ENCODE assay signal across 13 cellular contexts in genomic region chr1:63189677-63190076, GRCh38.
DNase-seq lines count a peak whose midpoint lies in the region; ATAC-seq, FAIRE-seq and TF ChIP-seq lines count a peak whose summit lies in the region.
"Had no signal": no experiment of that assay in that cellular context is flagged by ENCODE, and none has a peak within 500 bp of the region (broad histone marks: within the 10 kb centered on the region; RNA-seq: fewer than 3 reads in every experiment).

No MANE protein-coding gene starts in this region.

- WGBS in pancreas, 2 donors: 8 to 10% methylated on average over 1 of the region's 1 CpG

- no peak overlapping the region for H3K4me3 ChIP-seq in Karpas-422 (ENCODE audit: low read length)
- no peak overlapping the region for H3K4me3 ChIP-seq in PC-3 (ENCODE audit: low read length)
- H3K4me3 ChIP-seq in iPS-20b (ENCODE audit: low read length): peak overlapping the region; percentile 28; the same call in 1 of the 2 replicates
- no peak overlapping the region for H3K4me3 ChIP-seq in pancreas
- H3K4me3 ChIP-seq: esophagus muscularis mucosa, smooth muscle cell had no signal

- CTCF ChIA-PET in PC-3 (lab: Charles Lee): interaction anchor here (0.6 kb wide), 1 partner anchor 31 kb away, joined by 3 read pairs; no protein-coding TSS in a partner anchor
- CTCF ChIA-PET in activated CD4-positive, alpha-beta memory T cell treated with anti-CD3 and anti-CD28 coated beads for 36 hours (lab: Charles Lee): interaction anchor here (1.2 to 1.5 kb wide), 2 partner anchors 346 to 348 kb away, joined by 3 to 4 read pairs; no protein-coding TSS in a partner anchor

- H3K9me3 Mint-ChIP-seq in activated CD4-positive, alpha-beta memory T cell treated with anti-CD3 and anti-CD28 coated beads for 36 hours: no peaks in the 10 kb centered on the region
- no peaks in the 10 kb centered on the region for H3K9me3 Mint-ChIP-seq in CD14-positive monocyte

- no peak overlapping the region for H3K4me3 Mint-ChIP-seq in activated CD4-positive, alpha-beta memory T cell treated with anti-CD3 and anti-CD28 coated beads for 36 hours
- no peak overlapping the region for H3K4me3 Mint-ChIP-seq in CD14-positive monocyte

- no peak overlapping the region for H3K27ac Mint-ChIP-seq in activated CD4-positive, alpha-beta memory T cell treated with anti-CD3 and anti-CD28 coated beads for 36 hours
- no peak overlapping the region for H3K27ac Mint-ChIP-seq in CD14-positive monocyte

- no peak for FAIRE-seq in pancreas (lab: Jason Lieb, UNC)

- no peak overlapping the region for H2AFZ ChIP-seq in Karpas-422 (ENCODE audit: low read length)
- no peak overlapping the region for H2AFZ ChIP-seq in PC-3 (ENCODE audit: low read length)

- POLR2A ChIA-PET in PC-3 (lab: Charles Lee; ENCODE audit: unreplicated experiment): interaction anchor here (0.6 kb wide), 1 partner anchor 168 kb away, joined by 3 read pairs; no protein-coding TSS in a partner anchor
- POLR2A ChIA-PET in activated CD4-positive, alpha-beta memory T cell treated with anti-CD3 and anti-CD28 coated beads for 36 hours (lab: Charles Lee): no interaction called here

- DNase-seq in Daoy (ENCODE audit: low read depth): peak; percentile 5
- peak; percentile 43 for DNase-seq in Karpas-422
- no peak for DNase-seq in PC-3
- DNase-seq in pancreas: no peak
- DNase-seq in activated CD4-positive, alpha-beta memory T cell treated with anti-CD3 and anti-CD28 coated beads for 36 hours: no peak
- no peak for DNase-seq in occipital lobe (lab: John Stamatoyannopoulos, UW)
- no peak for DNase-seq in CD14-positive monocyte (ENCODE audit: low spot score)
- DNase-seq: activated CD4-positive, alpha-beta T cell treated with anti-CD3 and anti-CD28 coated beads for 48 hours; amniotic stem cell; stimulated activated naive CD8-positive, alpha-beta T cell treated with anti-CD3 and anti-CD28 coated beads, Interleukin-15, Interleukin-2, amounts not matched to agents 100 U/mL and 50 U/mL, for 24 hours had no signal

- intact Hi-C loops in PC-3 (cut with micrococcal nuclease) (no loop called here), pancreas (cut with DNase I) (no loop called here), CD14-positive monocyte (cut with micrococcal nuclease) (no loop called here)
- intact Hi-C loops in activated CD4-positive, alpha-beta memory T cell treated with anti-CD3 and anti-CD28 coated beads for 36 hours (cut with micrococcal nuclease): no loop called here

- no peaks in the 10 kb centered on the region for H3F3A ChIP-seq in PC-3 (ENCODE audit: low read length, unreplicated experiment)

- no peaks in the 10 kb centered on the region for H3K79me2 ChIP-seq in Karpas-422 (ENCODE audit: low read length)
- no peaks in the 10 kb centered on the region for H3K79me2 ChIP-seq in PC-3 (ENCODE audit: low read length)

- no peaks in the 10 kb centered on the region for H3K27me3 ChIP-seq in Karpas-422 (ENCODE audit: low read length)
- peaks cover 18% of the 10 kb centered on the region; the same call in 1 of the 2 replicates for H3K27me3 ChIP-seq in PC-3 (ENCODE audit: low read length)
- H3K27me3 ChIP-seq in iPS-20b (ENCODE audit: insufficient read depth, low read length): peaks cover 9% of the 10 kb centered on the region; the same call in 1 of the 2 replicates
- no peaks in the 10 kb centered on the region for H3K27me3 ChIP-seq in pancreas

- H3K27me3 Mint-ChIP-seq in activated CD4-positive, alpha-beta memory T cell treated with anti-CD3 and anti-CD28 coated beads for 36 hours: no peaks in the 10 kb centered on the region
- peaks cover 0 to 2% (median 0%) of the 10 kb centered on the region in 3 donors for H3K27me3 Mint-ChIP-seq in CD14-positive monocyte (ENCODE audit: low read depth in 3 of 3)

- H3K4me1 ChIP-seq in Karpas-422 (ENCODE audit: low read length): no peaks in the 10 kb centered on the region
- H3K4me1 ChIP-seq in PC-3 (ENCODE audit: insufficient read depth, low read length): no peaks in the 10 kb centered on the region
- peaks cover 28% of the 10 kb centered on the region for H3K4me1 ChIP-seq in iPS-20b (ENCODE audit: insufficient read depth, low read length)
- no peaks in the 10 kb centered on the region for H3K4me1 ChIP-seq in pancreas
- H3K4me1 ChIP-seq: esophagus muscularis mucosa had no signal

- BruUV-seq in PC-3 (replicated peaks; lab: Mats Ljungman, UMichigan): no TSS peak

- H4K20me1 ChIP-seq in Karpas-422 (ENCODE audit: insufficient read depth, low read depth, low read length): no peaks in the 10 kb centered on the region
- no peaks in the 10 kb centered on the region for H4K20me1 ChIP-seq in PC-3 (ENCODE audit: low read length)

- H3K27ac ChIP-seq in Karpas-422 (ENCODE audit: low read length): no peak overlapping the region
- H3K27ac ChIP-seq in PC-3 (ENCODE audit: low read length): no peak overlapping the region
- H3K27ac ChIP-seq in iPS-20b (ENCODE audit: low read length): peak overlapping the region; percentile 52
- H3K27ac ChIP-seq in pancreas: no peak overlapping the region
- H3K27ac ChIP-seq: esophagus muscularis mucosa had no signal

- no peaks in the 10 kb centered on the region for H3K4me1 Mint-ChIP-seq in activated CD4-positive, alpha-beta memory T cell treated with anti-CD3 and anti-CD28 coated beads for 36 hours (ENCODE audit: low read depth)
- H3K4me1 Mint-ChIP-seq in CD14-positive monocyte: no peaks in the 10 kb centered on the region

- no peaks in the 10 kb centered on the region for H3K36me3 Mint-ChIP-seq in activated CD4-positive, alpha-beta memory T cell treated with anti-CD3 and anti-CD28 coated beads for 36 hours
- no peaks in the 10 kb centered on the region for H3K36me3 Mint-ChIP-seq in CD14-positive monocyte

- TF ChIP-seq CTCF in PC-3 (conservative IDR thresholded peaks at IDR 0.05; ENCODE audit: low read depth, low read length): peak; percentile 41; the same call in 1 of the 2 replicates
- no peak for TF ChIP-seq CTCF in pancreas (IDR thresholded peaks at IDR 0.05)
- TF ChIP-seq CTCF in CD14-positive monocyte (IDR thresholded peaks at IDR 0.05): no peak

- ATAC-seq in PC-3 (no peak), pancreas (no peak)
- ATAC-seq: stimulated activated naive CD8-positive, alpha-beta T cell treated with anti-CD3 and anti-CD28 coated beads, Interleukin-15, Interleukin-2, amounts not matched to agents 100 U/mL and 50 U/mL, for 24 hours had no signal

- H3K36me3 ChIP-seq in Karpas-422 (ENCODE audit: insufficient read depth, low read length) (no peaks in the 10 kb centered on the region), PC-3 (ENCODE audit: low read depth, low read length) (no peaks in the 10 kb centered on the region), iPS-20b (ENCODE audit: insufficient read depth, low read depth, low read length) (no peaks in the 10 kb centered on the region), pancreas (no peaks in the 10 kb centered on the region)
- H3K36me3 ChIP-seq: esophagus muscularis mucosa had no signal

- H3K4me2 ChIP-seq in Karpas-422 (ENCODE audit: low read depth, low read length, poor library complexity, severe bottlenecking) (no peak overlapping the region), PC-3 (ENCODE audit: low read length) (no peak overlapping the region)
- H3K4me2 ChIP-seq: smooth muscle cell had no signal

- H3K9me2 ChIP-seq in Karpas-422 (replicated peaks; ENCODE audit: insufficient read depth, low read length): no peaks in the 10 kb centered on the region
- H3K9me2 ChIP-seq in PC-3 (replicated peaks; ENCODE audit: low read length): no peaks in the 10 kb centered on the region

- no peaks in the 10 kb centered on the region for H3K9me3 ChIP-seq in Karpas-422 (ENCODE audit: low read length)
- no peaks in the 10 kb centered on the region for H3K9me3 ChIP-seq in PC-3 (ENCODE audit: low read length)
- H3K9me3 ChIP-seq in iPS-20b (ENCODE audit: insufficient read depth, low read depth, low read length): no peaks in the 10 kb centered on the region
- no peaks in the 10 kb centered on the region for H3K9me3 ChIP-seq in pancreas
- H3K9me3 ChIP-seq: esophagus muscularis mucosa had no signal

- H3K9ac ChIP-seq in Karpas-422 (ENCODE audit: low read length) (no peak overlapping the region), PC-3 (ENCODE audit: low read length) (no peak overlapping the region), iPS-20b (ENCODE audit: low read depth, low read length) (no peak overlapping the region)

Comparison
In these comparisons a context has a peak if more than half of its experiments do, and no peak if none do; other contexts are left out.
1. DNase-seq: peak in Daoy (single experiment) and Karpas-422 (single experiment); none in PC-3 (single experiment), pancreas (0 of 6), activated CD4-positive, alpha-beta memory T cell treated with anti-CD3 and anti-CD28 coated beads for 36 hours (single experiment), occipital lobe (single experiment) and CD14-positive monocyte (single experiment).